In genomic region chr17:56723471-56723870, GRCh38 we compare ENCODE assay signal across 23 cellular contexts.
A peak's percentile ranks its signal among the peaks of the same experiment; 100 is the strongest.
DNase-seq lines count a peak whose midpoint lies in the region; ATAC-seq and TF ChIP-seq lines count a peak whose summit lies in the region.
"Had no signal": no experiment of that assay in that cellular context is flagged by ENCODE, and none has a peak within 500 bp of the region (broad histone marks: within the 10 kb centered on the region; RNA-seq: fewer than 3 reads in every experiment).

No MANE protein-coding gene starts in this region.

- peaks cover 7% of the 10 kb centered on the region for H3K27me3 ChIP-seq in IMR-90 (ENCODE audit: control insufficient read depth, insufficient read depth, low read length)
- H3K27me3 ChIP-seq: MG63 had no signal

- no peaks in the 10 kb centered on the region for H3K36me3 ChIP-seq in IMR-90 (ENCODE audit: control insufficient read depth, insufficient read depth, low read length)
- H3K36me3 ChIP-seq: MG63 had no signal

- no peak overlapping the region for H2BK120ac ChIP-seq in IMR-90 (ENCODE audit: low read depth, low read length)

- H4K8ac ChIP-seq in IMR-90 (ENCODE audit: low read depth in 2 of 2, low read length in 2 of 2) = no peak overlapping the region

- H4K91ac ChIP-seq in IMR-90 (ENCODE audit: insufficient read depth, low read depth, low read length) = no peak overlapping the region

- no peak overlapping the region for H3K27ac ChIP-seq in IMR-90 (ENCODE audit: insufficient read depth, low read length)
- H3K27ac ChIP-seq: A549, C4-2B had no signal

- no peak overlapping the region for H3K4ac ChIP-seq in IMR-90 (ENCODE audit: low read depth, low read length)

- H2AFZ ChIP-seq in IMR-90 (replicated peaks; ENCODE audit: low read length, poor library complexity) = no peak overlapping the region

- H3K4me2 ChIP-seq in IMR-90 (ENCODE audit: low read depth, low read length) = no peak overlapping the region
- H3K4me2 ChIP-seq: A549 had no signal

- in situ Hi-C loops in IMR-90 (cut with MboI; ENCODE audit: low sequenced_read_pairs) = loop anchor here (10.0 kb wide), 1 partner anchor 51 kb away; no protein-coding TSS in a partner anchor
- in situ Hi-C loops in GM13977 (cut with MboI; ENCODE audit: low pct_unique_long_range_greater_than_20kb, low sequenced_read_pairs, unreplicated experiment) = no loop called here

- H4K5ac ChIP-seq in IMR-90 (ENCODE audit: low read depth, low read length) = no peak overlapping the region

- H3K79me1 ChIP-seq in IMR-90 (ENCODE audit: low read depth in 1 of 2, low read length in 2 of 2) = no peaks in the 10 kb centered on the region

- H3K9me3 ChIP-seq in IMR-90 (ENCODE audit: control insufficient read depth, insufficient read depth, low read length) = no peaks in the 10 kb centered on the region
- H3K9me3 ChIP-seq: A549, Caco-2, MG63 had no signal

- H2AK5ac ChIP-seq in IMR-90 (ENCODE audit: low read depth, low read length) = 0 out of 2 replicates have a peak overlapping the region, but pooled peaks have one; percentile 13

- no peak overlapping the region for H2AK9ac ChIP-seq in IMR-90 (replicated peaks; ENCODE audit: low read depth, low read length, poor library complexity)

- CTCF ChIA-PET in IMR-90 (lab: Yijun Ruan, JAX) = interaction anchor here (2.4 to 2.8 kb wide), 2 partner anchors 8 to 57 kb away, joined by 10 to 12 read pairs; no protein-coding TSS in a partner anchor

- H3K23ac ChIP-seq in IMR-90 (ENCODE audit: low read depth, low read length) = no peak overlapping the region

- H3K27ac Mint-ChIP-seq in activated naive CD4-positive, alpha-beta T cell treated with anti-CD3 and anti-CD28 coated beads, Interleukin-2, amount 50 U/mL, for 72 hours = peak overlapping the region; percentile 17 to 75
- H3K27ac Mint-ChIP-seq: B cell; CD8-positive, alpha-beta T cell; T-cell had no signal

- H3K9ac ChIP-seq in IMR-90 (ENCODE audit: low read depth, low read length) = no peak overlapping the region

- BruUV-seq in IMR-90 (replicated peaks; lab: Mats Ljungman, UMichigan) = no TSS peak

- no peak overlapping the region for H3K56ac ChIP-seq in IMR-90 (ENCODE audit: extremely low read depth, insufficient read depth, low read length)

- TF ChIP-seq CTCF in IMR-90 (conservative IDR thresholded peaks at IDR 0.05; ENCODE audit: low read depth, low read length) (no peak), foreskin fibroblast (IDR thresholded peaks at IDR 0.05; ENCODE audit: low read depth, low read length) (no peak), GM13977 (IDR thresholded peaks at IDR 0.05; ENCODE audit: extremely low read depth, insufficient read depth, missing control alignments) (no peak)

- intact Hi-C loops in IMR-90 (cut with micrococcal nuclease) = no loop called here

- peaks cover 3% of the 10 kb centered on the region; the same call in 1 of the 2 replicates for H3K9me1 ChIP-seq in IMR-90 (ENCODE audit: insufficient read depth, low read length)

- no peaks in the 10 kb centered on the region for H4K20me1 ChIP-seq in IMR-90 (ENCODE audit: insufficient read depth, low read length)

- H2BK5ac ChIP-seq in IMR-90 (ENCODE audit: low read depth, low read length, poor library complexity, severe bottlenecking) = no peak overlapping the region

- no peak for ATAC-seq in activated naive CD4-positive, alpha-beta T cell treated with anti-CD3 and anti-CD28 coated beads, Interleukin-2, amount 50 U/mL, for 72 hours
- ATAC-seq in IMR-90 (ENCODE audit: low read depth) (no peak), HG03025 (IDR thresholded peaks at IDR 0.05; ENCODE audit: low FRiP score, unreplicated experiment) (no peak)
- ATAC-seq: A549; CD8-positive, alpha-beta T cell; T-cell had no signal

- H3K14ac ChIP-seq in IMR-90 (replicated peaks; ENCODE audit: low read depth, low read length) = no peak overlapping the region

- WGBS in IMR-90 (ENCODE audit: extremely low coverage in 2 of 2, insufficient read length in 1 of 2), 2 experiments = 52% methylated on average over 2 of the region's 6 CpGs; no CpG with 5 or more reads in 1 of the 2 experiments

- POLR2A ChIA-PET in IMR-90 (lab: Charles Lee; ENCODE audit: unreplicated experiment) = no interaction called here

- H3K36me3 Mint-ChIP-seq in activated naive CD4-positive, alpha-beta T cell treated with anti-CD3 and anti-CD28 coated beads, Interleukin-2, amount 50 U/mL, for 72 hours = no peaks in the 10 kb centered on the region
- H3K36me3 Mint-ChIP-seq: CD8-positive, alpha-beta T cell; T-cell had no signal

- no peak overlapping the region for H3K18ac ChIP-seq in IMR-90 (ENCODE audit: low read depth, low read length)

- dilution Hi-C loops in IMR-90 (cut with HindIII; ENCODE audit: low sequenced_read_pairs, unreplicated experiment) = no loop called here

- no peaks in the 10 kb centered on the region for H3K9me3 Mint-ChIP-seq in activated naive CD4-positive, alpha-beta T cell treated with anti-CD3 and anti-CD28 coated beads, Interleukin-2, amount 50 U/mL, for 72 hours
- H3K9me3 Mint-ChIP-seq: CD8-positive, alpha-beta T cell; T-cell had no signal

- H2BK15ac ChIP-seq in IMR-90 (ENCODE audit: low read depth, low read length) = no peak overlapping the region

- H3K4me3 ChIP-seq in IMR-90 (ENCODE audit: insufficient read depth, low read depth, low read length) (no peak overlapping the region), foreskin fibroblast (ENCODE audit: low read depth in 1 of 2, low read length in 2 of 2) (no peak overlapping the region)
- H3K4me3 ChIP-seq: A549, MG63 had no signal

- H3K4me1 ChIP-seq in IMR-90 (ENCODE audit: control insufficient read depth, insufficient read depth, low read length) = peaks cover 4% of the 10 kb centered on the region
- H3K4me1 ChIP-seq: A549, Caco-2 had no signal

- no peak for DNase-seq in activated naive CD4-positive, alpha-beta T cell treated with anti-CD3 and anti-CD28 coated beads, Interleukin-2, amount 50 U/mL, for 72 hours (ENCODE audit: low spot score in 2 of 2)
- DNase-seq in activated naive CD4-positive, alpha-beta T cell (lab: John Stamatoyannopoulos, UW) = no peak
- DNase-seq in IMR-90 = no peak
- peak; percentile 7 to 31 for DNase-seq in foreskin fibroblast
- DNase-seq in GM13977 (ENCODE audit: low spot score) = no peak
- no peak for DNase-seq in ureter (ENCODE audit: low spot score)
- DNase-seq: Caco-2; CD8-positive, alpha-beta T cell; DMS79 treated with DMSO at 0.1 percent for 48 hours; H7; KG1; MG63; NCI-H1105 treated with DMSO at 0.1 percent for 48 hours; NCI-H187; NCI-H2227 treated with DMSO at 0.1 percent for 48 hours; NCI-H526 treated with DMSO at 0.1 percent for 48 hours; Right ventricle myocardium superior; RPMI8226; T-cell had no signal

- no peak overlapping the region for H2BK20ac ChIP-seq in IMR-90 (ENCODE audit: low read depth, low read length)

- no peak for TF ChIP-seq POLR2A in IMR-90 (IDR thresholded peaks at IDR 0.05; ENCODE audit: low read depth, low read length)

- no peak for TF ChIP-seq RAD21 in IMR-90 (IDR thresholded peaks at IDR 0.05; ENCODE audit: low read length)

TF ChIP-seq in IMR-90, 13 proteins besides CTCF, POLR2A, EP300 and RAD21:
- TF ChIP-seq CHD1 (IDR thresholded peaks at IDR 0.05; ENCODE audit: low read depth, low read length) = no peak
- no peak for TF ChIP-seq MXI1 (IDR thresholded peaks at IDR 0.05; ENCODE audit: borderline replicate concordance, low read depth, low read length)
- no peak for TF ChIP-seq RFX5 (IDR thresholded peaks at IDR 0.05; ENCODE audit: low read depth, low read length)
- no peak for TF ChIP-seq NFE2L2 (IDR thresholded peaks at IDR 0.05; ENCODE audit: low read depth, low read length)
- TF ChIP-seq USF2 (IDR thresholded peaks at IDR 0.05; ENCODE audit: low read depth, low read length) = no peak
- TF ChIP-seq SMC3 (IDR thresholded peaks at IDR 0.05; ENCODE audit: low read depth, low read length) = no peak
- no peak for TF ChIP-seq MAFK (IDR thresholded peaks at IDR 0.05; ENCODE audit: low read depth, low read length)
- no peak for TF ChIP-seq MAZ (IDR thresholded peaks at IDR 0.05; ENCODE audit: borderline replicate concordance, low read depth, low read length)
- TF ChIP-seq FOS (IDR thresholded peaks at IDR 0.05; ENCODE audit: low read depth, low read length) = no peak
- no peak for TF ChIP-seq CEBPB (IDR thresholded peaks at IDR 0.05; ENCODE audit: low read depth, low read length)
- no peak for TF ChIP-seq ELK1 (IDR thresholded peaks at IDR 0.05; ENCODE audit: borderline replicate concordance, low read depth, low read length)
- no peak for TF ChIP-seq BHLHE40 (IDR thresholded peaks at IDR 0.05; ENCODE audit: low read depth, low read length)
- TF ChIP-seq RCOR1 (IDR thresholded peaks at IDR 0.05; ENCODE audit: insufficient replicate concordance, low read length) = no peak

Comparison
In these comparisons a context has a peak if more than half of its experiments do, and no peak if none do; other contexts are left out.
1. DNase-seq: peak in foreskin fibroblast (2 of 2); none in activated naive CD4-positive, alpha-beta T cell treated with anti-CD3 and anti-CD28 coated beads, Interleukin-2, amount 50 U/mL, for 72 hours (0 of 2), activated naive CD4-positive, alpha-beta T cell (0 of 4), IMR-90 (single experiment), GM13977 (single experiment) and ureter (single experiment).